ENCODE assay signal across 9 cellular contexts in the genomic region with DNA sequence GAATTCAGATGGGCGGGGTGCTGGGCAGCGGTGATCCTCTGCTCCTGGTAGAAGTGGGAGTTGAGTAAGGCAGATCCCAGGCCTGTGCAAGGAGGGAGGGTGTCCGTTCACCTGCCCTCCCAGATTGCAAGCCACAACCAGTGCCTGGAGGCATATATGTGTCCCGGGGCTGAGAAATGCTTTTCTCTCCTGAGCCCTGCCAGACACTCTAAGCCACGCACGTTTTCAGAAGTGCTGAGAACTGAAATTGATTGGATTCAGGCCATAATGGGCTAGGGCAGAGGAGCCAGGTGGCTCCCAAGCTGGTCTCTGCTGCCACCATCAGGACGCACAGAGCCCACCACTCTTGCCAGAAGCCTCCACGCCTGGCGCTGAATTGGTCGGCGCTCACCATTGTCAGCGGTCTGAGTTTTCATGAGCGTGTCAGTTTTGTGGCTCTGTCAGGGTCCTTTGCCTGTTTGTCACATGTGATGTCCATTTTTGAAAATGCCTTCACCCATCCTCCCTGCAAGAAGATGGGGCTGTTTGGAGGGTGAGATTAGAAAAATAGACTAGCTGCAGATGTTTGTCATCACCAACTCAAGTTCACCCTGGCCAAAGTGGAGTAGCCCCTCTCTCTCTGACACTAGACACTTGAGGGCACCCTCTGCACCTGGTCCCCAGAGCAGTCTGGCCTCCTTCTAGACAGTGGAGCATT. TPM values are rescaled to one million over a fixed set of nuclear protein-coding genes. Genes with fewer than 3 reads are reported as not detected.
DNase-seq lines count a peak whose midpoint lies in the region; ATAC-seq and TF ChIP-seq lines count a peak whose summit lies in the region.
"Had no signal": no experiment of that assay in that cellular context is flagged by ENCODE, and none has a peak within 500 bp of the region (broad histone marks: within the 10 kb centered on the region; RNA-seq: fewer than 3 reads in every experiment).

No MANE protein-coding gene starts in this region.

- intact Hi-C loops in sciatic nerve (cut with DNase I) = no loop called here

- no peak overlapping the region for H3K4me3 ChIP-seq in right atrium auricular region

- H3K27ac ChIP-seq in right atrium auricular region = no peak overlapping the region

- peaks cover 0 to 9% of the 10 kb centered on the region in 2 donors for H3K4me1 ChIP-seq in right atrium auricular region

- DNase-seq in AG09319 (ENCODE audit: extremely low read depth, low read depth) = peak; percentile 7
- peak; percentile 10 for DNase-seq in NCI-H510A (lab: John Stamatoyannopoulos, UW)
- peak; percentile 44 for DNase-seq in amniotic epithelial cell (ENCODE audit: low read depth)
- peak; percentile 69 for DNase-seq in right atrium auricular region (ENCODE audit: low spot score)
- no peak for DNase-seq in sciatic nerve (ENCODE audit: low spot score)

- ATAC-seq in GM18909 (IDR thresholded peaks at IDR 0.05; ENCODE audit: poor library complexity, unreplicated experiment) = peak; percentile 87
- peak; percentile 79 for ATAC-seq in HG03432 (IDR thresholded peaks at IDR 0.05; ENCODE audit: unreplicated experiment)
- peak; percentile 81 for ATAC-seq in sciatic nerve
- ATAC-seq in HG03378 (IDR thresholded peaks at IDR 0.05; ENCODE audit: unreplicated experiment) = no peak
- ATAC-seq: naive thymus-derived CD4-positive, alpha-beta T cell had no signal

- no peaks in the 10 kb centered on the region for H3K9me3 ChIP-seq in right atrium auricular region

- no peaks in the 10 kb centered on the region for H3K36me3 ChIP-seq in right atrium auricular region

- TF ChIP-seq CTCF in AG09319 (IDR thresholded peaks at IDR 0.05; ENCODE audit: low read depth, low read length) (peak; percentile 64), right atrium auricular region (IDR thresholded peaks at IDR 0.05) (peak; percentile 64 to 89)

- no peaks in the 10 kb centered on the region for H3K27me3 ChIP-seq in right atrium auricular region

RNA-seq across cellular contexts. Expression of a gene that starts 15.4 kb away (rescaled TPM):
- total RNA-seq in right atrium auricular region (not detected), sciatic nerve (not detected)
- total RNA-seq: naive thymus-derived CD4-positive, alpha-beta T cell had no signal
